ENCODE assay signal across 15 cellular contexts in the genomic region with DNA sequence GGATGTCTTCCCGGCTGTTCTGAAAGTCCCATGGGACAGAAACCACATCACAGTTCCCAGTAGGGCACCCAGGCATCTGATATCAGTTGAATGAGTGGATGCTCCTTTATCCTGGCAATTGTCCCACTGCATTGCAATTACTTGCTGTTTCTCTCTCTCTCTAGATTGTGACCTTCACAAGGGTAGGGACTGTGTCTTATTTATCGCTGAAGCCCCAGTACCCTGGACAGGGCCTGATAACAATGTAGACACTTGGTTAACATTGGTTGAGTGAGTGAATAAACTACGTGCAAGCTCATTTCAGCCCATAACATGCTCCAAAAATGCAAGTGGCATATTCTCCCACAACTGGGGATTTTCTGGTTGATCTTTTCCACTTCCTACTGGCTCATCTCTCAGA.
DNase-seq lines count a peak whose midpoint lies in the region; ATAC-seq, FAIRE-seq and TF ChIP-seq lines count a peak whose summit lies in the region.
"Had no signal": no experiment of that assay in that cellular context is flagged by ENCODE, and none has a peak within 500 bp of the region (broad histone marks: within the 10 kb centered on the region; RNA-seq: fewer than 3 reads in every experiment).

No MANE protein-coding gene starts in this region.

- ATAC-seq in HepG2 = no peak
- no peak for ATAC-seq in right lobe of liver
- ATAC-seq in GM12878 = no peak

- no peak for DNase-seq in HepG2 (ENCODE audit: low spot score)
- no peak for DNase-seq in right lobe of liver
- DNase-seq in GM12878 (ENCODE audit: low read depth, low spot score) = no peak
- DNase-seq in cerebellar nuclear complex (lab: John Stamatoyannopoulos, UW) = no peak
- DNase-seq in thyroid gland = no peak
- DNase-seq in hypothalamus (lab: John Stamatoyannopoulos, UW) = no peak
- DNase-seq: Caco-2; CD8-positive, alpha-beta memory T cell; GOT3; H9; HFFc6; KBM-7 had no signal

- POLR2A ChIA-PET in HepG2 (lab: Yijun Ruan, JAX) = no interaction called here
- POLR2A ChIA-PET in HEK293 (lab: Yijun Ruan, JAX) = no interaction called here
- POLR2A ChIA-PET in GM12878 (lab: Charles Lee) = no interaction called here

- no peak overlapping the region for H3K9ac ChIP-seq in HepG2 (ENCODE audit: insufficient read depth, low read depth, low read length)
- no peak overlapping the region for H3K9ac ChIP-seq in GM12878 (ENCODE audit: control insufficient read depth, insufficient read depth, low read length)

- H3K79me2 ChIP-seq in HepG2 (ENCODE audit: insufficient read depth, low read length) = no peaks in the 10 kb centered on the region
- no peaks in the 10 kb centered on the region for H3K79me2 ChIP-seq in GM12878 (ENCODE audit: control insufficient read depth, insufficient read depth, low read length)

- intact Hi-C loops in HepG2 (cut with micrococcal nuclease; ENCODE audit: unreplicated experiment) = no loop called here
- intact Hi-C loops in right lobe of liver (cut with DNase I) = no loop called here
- intact Hi-C loops in GM12878 (cut with micrococcal nuclease; ENCODE audit: unreplicated experiment) = no loop called here
- intact Hi-C loops in thyroid gland (cut with DNase I) = no loop called here

- CTCF ChIA-PET in HepG2 (lab: Yijun Ruan, JAX; ENCODE audit: low intra/inter-chr PET ratio, low total read pairs) = no interaction called here
- CTCF ChIA-PET in HEK293 (lab: Yijun Ruan, JAX) = no interaction called here
- CTCF ChIA-PET in GM12878 (lab: Yijun Ruan, JAX) = no interaction called here

- peaks cover 0 to 4% of the 10 kb centered on the region in 2 experiments; a peak in 2 of 5 replicates for H3K27me3 ChIP-seq in HepG2 (ENCODE audit: control insufficient read depth in 1 of 2, insufficient read depth in 2 of 2, low read length in 2 of 2)
- no peaks in the 10 kb centered on the region for H3K27me3 ChIP-seq in right lobe of liver
- no peaks in the 10 kb centered on the region; a peak in 2 of 4 replicates for H3K27me3 ChIP-seq in GM12878 (replicated peaks in 1 of 2; ENCODE audit: control insufficient read depth in 2 of 2, insufficient read depth in 2 of 2, low read length in 1 of 2)
- H3K27me3 ChIP-seq in thyroid gland = no peaks in the 10 kb centered on the region

- TF ChIP-seq RAD21 in HepG2 (CRISPR knock-in tag; IDR thresholded peaks at IDR 0.05) (no peak), GM12878 (IDR thresholded peaks at IDR 0.05; ENCODE audit: insufficient read depth, low read depth, low read length) (no peak)

- H3K4me2 ChIP-seq in HepG2 (ENCODE audit: low read depth, low read length) (no peak overlapping the region), GM12878 (ENCODE audit: control insufficient read depth, insufficient read depth) (no peak overlapping the region)

- no peak overlapping the region for H3K27ac ChIP-seq in HepG2 (ENCODE audit: extremely low read length, insufficient read depth, low read length)
- no peak overlapping the region for H3K27ac ChIP-seq in right lobe of liver
- H3K27ac ChIP-seq in HEK293 (ENCODE audit: extremely low read depth, low read depth, low read length) = no peak overlapping the region
- H3K27ac ChIP-seq in GM12878 (ENCODE audit: control insufficient read depth, insufficient read depth) = no peak overlapping the region
- H3K27ac ChIP-seq in thyroid gland = no peak overlapping the region

- in situ Hi-C loops in HepG2 (cut with HindIII; ENCODE audit: extremely low pct_ligation_motif_present, low pct_unique_long_range_greater_than_20kb) (no loop called here), GM12878 (cut with MboI) (no loop called here)

- TF ChIP-seq CTCF in HepG2 (CRISPR knock-in tag; IDR thresholded peaks at IDR 0.05) (no peak), right lobe of liver (IDR thresholded peaks at IDR 0.05) (no peak), HEK293 (tag by site-specific recombination; IDR thresholded peaks at IDR 0.05) (no peak), GM12878 (IDR thresholded peaks at IDR 0.05 in 2 of 3, conservative IDR thresholded peaks at IDR 0.05 in 1 of 3; ENCODE audit: control insufficient read depth in 2 of 3, extremely low read depth in 1 of 3, insufficient read depth in 1 of 3, low read depth in 3 of 3, low read length in 3 of 3) (no peak), thyroid gland (IDR thresholded peaks at IDR 0.05) (no peak)

- BruUV-seq in HepG2 (replicated peaks; lab: Mats Ljungman, UMichigan) (no TSS peak), GM12878 (replicated peaks; lab: Mats Ljungman, UMichigan) (no TSS peak)

- no peaks in the 10 kb centered on the region for H4K20me1 ChIP-seq in HepG2 (ENCODE audit: insufficient read depth, low read length)
- no peaks in the 10 kb centered on the region for H4K20me1 ChIP-seq in GM12878 (ENCODE audit: control insufficient read depth, insufficient read depth)

- H2AFZ ChIP-seq in HepG2 (ENCODE audit: low read length) (no peak overlapping the region), GM12878 (ENCODE audit: control insufficient read depth, low read depth, low read length) (no peak overlapping the region)

- RAD21 ChIA-PET in GM12878 (lab: Charles Lee; ENCODE audit: unreplicated experiment) = no interaction called here

- H3K9me3 ChIP-seq in HepG2 (ENCODE audit: low read length) (no peaks in the 10 kb centered on the region), right lobe of liver (no peaks in the 10 kb centered on the region), HEK293 (ENCODE audit: control insufficient read depth, insufficient read depth, low read depth, low read length) (no peaks in the 10 kb centered on the region), GM12878 (replicated peaks; ENCODE audit: control insufficient read depth, insufficient read depth, low read length) (no peaks in the 10 kb centered on the region), thyroid gland (no peaks in the 10 kb centered on the region)
- H3K9me3 ChIP-seq: Caco-2 had no signal

- TF ChIP-seq EP300 in HepG2 (IDR thresholded peaks at IDR 0.05; ENCODE audit: low read depth in 2 of 2, low read length in 2 of 2) = no peak
- TF ChIP-seq EP300 in HepG2 (CRISPR knock-in tag; IDR thresholded peaks at IDR 0.05; ENCODE audit: borderline replicate concordance) = no peak
- no peak for TF ChIP-seq EP300 in GM12878 (IDR thresholded peaks at IDR 0.05; ENCODE audit: borderline replicate concordance in 1 of 2, control insufficient read depth in 1 of 2, low read depth in 2 of 2, low read length in 2 of 2)

- H3K4me1 ChIP-seq in HepG2 (ENCODE audit: insufficient read depth, low read length) (no peaks in the 10 kb centered on the region), right lobe of liver (peaks cover 0 to 5% (median 0%) of the 10 kb centered on the region in 4 donors), HEK293 (ENCODE audit: control insufficient read depth, insufficient read depth, low read length) (no peaks in the 10 kb centered on the region), GM12878 (ENCODE audit: control insufficient read depth, insufficient read depth, low read length) (no peaks in the 10 kb centered on the region), thyroid gland (peaks cover 0 to 7% of the 10 kb centered on the region in 2 donors)

- TF ChIP-seq POLR2A in HepG2 (IDR thresholded peaks at IDR 0.05; ENCODE audit: insufficient read depth in 1 of 2, low read depth in 2 of 2, low read length in 2 of 2) (no peak), right lobe of liver (IDR thresholded peaks at IDR 0.05) (no peak), GM12878 (IDR thresholded peaks at IDR 0.05; ENCODE audit: low read depth, low read length) (no peak), thyroid gland (IDR thresholded peaks at IDR 0.05) (no peak)

- no peak overlapping the region for H3K4me3 ChIP-seq in HepG2 (replicated peaks in 1 of 3; ENCODE audit: insufficient read depth in 1 of 3, low read depth in 2 of 3, low read length in 3 of 3)
- no peak overlapping the region for H3K4me3 ChIP-seq in right lobe of liver
- H3K4me3 ChIP-seq in HEK293 (ENCODE audit: low read depth, low read length) = no peak overlapping the region
- H3K4me3 ChIP-seq in GM12878 = no peak overlapping the region
- no peak overlapping the region for H3K4me3 ChIP-seq in thyroid gland (replicated peaks in 1 of 3)

- 9% methylated on average over 3 of the region's 3 CpGs for WGBS in HepG2 (ENCODE audit: low lambda C conversion rate)
- WGBS in right lobe of liver (ENCODE audit: insufficient coverage, low coverage, low lambda C conversion rate, missing lambda C conversion rate) = 80% methylated on average over 3 of the region's 3 CpGs
- 11% methylated on average over 3 of the region's 3 CpGs for WGBS in GM12878 (ENCODE audit: insufficient coverage, insufficient replicate concordance, low lambda C conversion rate, missing lambda C conversion rate)
- 91 to 93% methylated on average over 3 of the region's 3 CpGs for WGBS in thyroid gland, 2 donors

- FAIRE-seq in HepG2 (lab: Jason Lieb, UNC) (no peak), GM12878 (lab: Jason Lieb, UNC) (no peak)
- FAIRE-seq: GM18507, HTR-8/SVneo had no signal

- SMC1A ChIA-PET in GM12878 (lab: Charles Lee; ENCODE audit: uncharacterized antibody, unreplicated experiment) = no interaction called here

- H3K36me3 ChIP-seq in HepG2 (replicated peaks in 1 of 2; ENCODE audit: control insufficient read depth in 1 of 2, insufficient read depth in 2 of 2, low read length in 2 of 2) (no peaks in the 10 kb centered on the region), right lobe of liver (no peaks in the 10 kb centered on the region), HEK293 (ENCODE audit: control insufficient read depth in 2 of 2, insufficient read depth in 1 of 2, low read length in 2 of 2) (no peaks in the 10 kb centered on the region), GM12878 (ENCODE audit: control insufficient read depth in 2 of 2, insufficient read depth in 2 of 2, low read length in 1 of 2) (no peaks in the 10 kb centered on the region), thyroid gland (no peaks in the 10 kb centered on the region)

TF ChIP-seq in HepG2, 621 proteins besides CTCF, POLR2A, EP300 and RAD21 (continues in another document):
- TF ChIP-seq MIER2 (CRISPR knock-in tag; IDR thresholded peaks at IDR 0.05) = 0 out of 2 replicates have a peak, but pooled peaks have one; percentile 32

TF ChIP-seq in GM12878, 131 proteins besides CTCF, POLR2A, EP300 and RAD21 (continues in another document):
- TF ChIP-seq, protein P1, sequence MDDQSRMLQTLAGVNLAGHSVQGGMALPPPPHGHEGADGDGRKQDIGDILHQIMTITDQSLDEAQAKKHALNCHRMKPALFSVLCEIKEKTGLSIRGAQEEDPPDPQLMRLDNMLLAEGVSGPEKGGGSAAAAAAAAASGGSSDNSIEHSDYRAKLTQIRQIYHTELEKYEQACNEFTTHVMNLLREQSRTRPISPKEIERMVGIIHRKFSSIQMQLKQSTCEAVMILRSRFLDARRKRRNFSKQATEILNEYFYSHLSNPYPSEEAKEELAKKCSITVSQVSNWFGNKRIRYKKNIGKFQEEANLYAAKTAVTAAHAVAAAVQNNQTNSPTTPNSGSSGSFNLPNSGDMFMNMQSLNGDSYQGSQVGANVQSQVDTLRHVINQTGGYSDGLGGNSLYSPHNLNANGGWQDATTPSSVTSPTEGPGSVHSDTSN (IDR thresholded peaks at IDR 0.05; ENCODE audit: insufficient replicate concordance, low read depth, low read length) = no peak
